Comparison of ENCODE assay signal across 9 cellular contexts in the genomic region with DNA sequence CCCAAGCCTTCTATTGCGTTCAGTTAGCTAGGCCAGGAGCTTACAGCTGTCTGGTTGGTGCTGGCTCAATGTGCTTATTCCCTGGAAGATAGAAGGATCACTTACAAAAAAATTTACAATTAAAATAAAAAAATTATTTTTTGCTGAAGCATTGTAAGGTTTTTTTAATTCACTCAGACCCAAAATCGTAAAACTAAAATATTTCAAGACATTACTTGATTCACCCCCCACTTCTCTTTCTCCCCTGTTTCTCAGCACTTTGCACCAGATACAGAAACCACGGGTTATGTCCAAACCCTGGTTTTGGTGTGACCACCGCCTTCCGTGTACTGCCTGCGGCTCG. TPM values are rescaled to one million over a fixed set of nuclear protein-coding genes. Genes with fewer than 3 reads are reported as not detected.
DNase-seq lines count a peak whose midpoint lies in the region; ATAC-seq, FAIRE-seq and TF ChIP-seq lines count a peak whose summit lies in the region.
"Had no signal": no experiment of that assay in that cellular context is flagged by ENCODE, and none has a peak within 500 bp of the region (broad histone marks: within the 10 kb centered on the region; RNA-seq: fewer than 3 reads in every experiment).

No MANE protein-coding gene starts in this region.

- peak overlapping the region; percentile 58; the same call in 1 of the 2 replicates for H3K9ac ChIP-seq in KMS-11
- peak overlapping the region; percentile 65 to 86; a peak in 3 of 4 replicates for H3K9ac ChIP-seq in K562 (ENCODE audit: insufficient read depth in 1 of 2, low read depth in 2 of 2, low read length in 2 of 2)

- no peak for TF ChIP-seq RAD21 in K562 (CRISPR knock-in tag; conservative IDR thresholded peaks at IDR 0.05 in 1 of 2, IDR thresholded peaks at IDR 0.05 in 1 of 2)

- H3K36me3 ChIP-seq in KMS-11 (ENCODE audit: insufficient read depth) (no peaks in the 10 kb centered on the region), K562 (ENCODE audit: control insufficient read depth, insufficient read depth, low read length) (no peaks in the 10 kb centered on the region), stomach (no peaks in the 10 kb centered on the region)

- WGBS in K562 (ENCODE audit: insufficient coverage, low coverage, missing lambda C conversion rate), result 2% methylated on average over 7 of the region's 7 CpGs
- 9 to 14% (median 11%) methylated on average over 7 of the region's 7 CpGs for WGBS in stomach, 5 donors

- no peak for ATAC-seq in K562

- no peaks in the 10 kb centered on the region for H3K9me3 ChIP-seq in K562 (replicated peaks; ENCODE audit: control insufficient read depth, insufficient read depth, low read depth, low read length)
- no peaks in the 10 kb centered on the region for H3K9me3 ChIP-seq in stomach

- intact Hi-C loops in K562 (cut with micrococcal nuclease) (loop anchor here (10.0 kb wide), 1 partner anchor 291 kb away; no protein-coding TSS in a partner anchor), stomach (cut with DNase I; ENCODE audit: low total_unique reads) (loop anchor here (5.0 kb wide), 1 partner anchor 294 kb away; no protein-coding TSS in a partner anchor)

- no peak for TF ChIP-seq POLR2A in K562 (conservative IDR thresholded peaks at IDR 0.05)
- TF ChIP-seq POLR2A in stomach (IDR thresholded peaks at IDR 0.05), result no peak

- H2AFZ ChIP-seq in KMS-11 (ENCODE audit: low read depth), result peak overlapping the region; percentile 75
- H2AFZ ChIP-seq in K562 (ENCODE audit: low read depth, low read length), result peak overlapping the region; percentile 92

- in situ Hi-C loops in K562 (cut with MboI), result no loop called here

- BruUV-seq in K562 (replicated peaks; lab: Mats Ljungman, UMichigan), result TSS peak; percentile 80

- H3K4me1 ChIP-seq in KMS-11 (ENCODE audit: low read depth, poor library complexity, severe bottlenecking) (peaks cover 32% of the 10 kb centered on the region), K562 (replicated peaks in 1 of 2; ENCODE audit: control insufficient read depth in 2 of 2, insufficient read depth in 2 of 2, low read length in 2 of 2) (peaks cover 0 to 15% of the 10 kb centered on the region in 2 experiments; a peak in 3 of 5 replicates), stomach (peaks cover 0 to 39% (median 24%) of the 10 kb centered on the region in 4 donors)

- H4K20me1 ChIP-seq in KMS-11 (ENCODE audit: insufficient read depth) (no peaks in the 10 kb centered on the region), K562 (replicated peaks; ENCODE audit: control insufficient read depth, insufficient read depth, low read length) (no peaks in the 10 kb centered on the region)

- H3K9me1 ChIP-seq in K562 (ENCODE audit: control insufficient read depth, insufficient read depth, low read length), result no peaks in the 10 kb centered on the region

- CTCF ChIA-PET in K562 (lab: Yijun Ruan, JAX; ENCODE audit: low intra/inter-chr PET ratio), result interaction anchor here (0.7 kb wide), 1 partner anchor 14 kb away, joined by 3 read pairs; no protein-coding TSS in a partner anchor

- H3K4me2 ChIP-seq in KMS-11 (peak overlapping the region; percentile 31), K562 (ENCODE audit: insufficient read depth, low read length) (peak overlapping the region; percentile 84)

- no peak overlapping the region for H3K4me3 ChIP-seq in KMS-11 (IDR thresholded peaks at IDR 0.05; ENCODE audit: insufficient read depth, low read depth, low read length)
- H3K4me3 ChIP-seq in K562, result peak overlapping the region; percentile 69
- peak overlapping the region; percentile 61 to 88 (median 87) for H3K4me3 ChIP-seq in stomach

- no peak for TF ChIP-seq EP300 in K562 (IDR thresholded peaks at IDR 0.05; ENCODE audit: low read length)
- TF ChIP-seq EP300 in stomach (IDR thresholded peaks at IDR 0.05), result no peak

- DNase-seq in K562 (ENCODE audit: extremely low read depth in 1 of 4, low spot score in 3 of 4) (no peak), stomach (no peak), DMS53 (lab: John Stamatoyannopoulos, UW) (no peak), NCI-H524 treated with DMSO at 0.1 percent for 48 hours (lab: John Stamatoyannopoulos, UW) (no peak), NOMO-1 treated with dmso at 0.1 percent for 144 hours (lab: John Stamatoyannopoulos, UW; ENCODE audit: unreplicated experiment) (no peak)
- no peak for DNase-seq in activated CD4-positive, alpha-beta T cell treated with anti-CD3 and anti-CD28 coated beads, Interleukin-2, amount 50 U/mL, for 1 hour
- DNase-seq: NCI-H1436 treated with DMSO at 0.1 percent for 48 hours had no signal

- no peak for FAIRE-seq in K562 (lab: Jason Lieb, UNC)

- peak overlapping the region; percentile 49 for H3K27ac ChIP-seq in KMS-11
- no peak overlapping the region for H3K27ac ChIP-seq in K562 (ENCODE audit: extremely low read depth, low read depth, low read length)
- H3K27ac ChIP-seq in layer of hippocampus (ENCODE audit: low read depth, low read length), result peak overlapping the region; percentile 95
- peak overlapping the region; percentile 95 to 99 (median 96) for H3K27ac ChIP-seq in stomach

- TF ChIP-seq CTCF in KMS-11 (conservative IDR thresholded peaks at IDR 0.05; ENCODE audit: low read depth, low read length) (no peak), K562 (IDR thresholded peaks at IDR 0.05 in 2 of 3, conservative IDR thresholded peaks at IDR 0.05 in 1 of 3; ENCODE audit: insufficient read depth in 2 of 3, low read depth in 1 of 3, low read length in 3 of 3) (no peak), stomach (IDR thresholded peaks at IDR 0.05) (no peak)

- POLR2A ChIA-PET in K562 (lab: Yijun Ruan, JAX), result interaction anchor here (0.8 kb wide), 1 partner anchor 10 kb away, joined by 7 read pairs; no protein-coding TSS in a partner anchor

- peaks cover 31% of the 10 kb centered on the region for H3K79me2 ChIP-seq in KMS-11 (ENCODE audit: insufficient read depth, low read depth)
- H3K79me2 ChIP-seq in K562 (ENCODE audit: control insufficient read depth, insufficient read depth, low read length), result no peaks in the 10 kb centered on the region

- H3K27me3 ChIP-seq in KMS-11 (ENCODE audit: insufficient read depth, low read depth) (no peaks in the 10 kb centered on the region), K562 (ENCODE audit: control insufficient read depth in 2 of 2, insufficient read depth in 2 of 2, low read length in 2 of 2) (peaks cover 0 to 11% of the 10 kb centered on the region in 2 experiments; a peak in 2 of 5 replicates), layer of hippocampus (ENCODE audit: control insufficient read depth, insufficient read depth, low read length) (no peaks in the 10 kb centered on the region), stomach (peaks cover 0 to 18% (median 0%) of the 10 kb centered on the region in 3 donors)

TF ChIP-seq in K562, 482 proteins besides CTCF, POLR2A, EP300 and RAD21:
- TF ChIP-seq POLR2G (IDR thresholded peaks at IDR 0.05; ENCODE audit: low read depth, low read length) (no peak), KDM2B (CRISPR knock-in tag; IDR thresholded peaks at IDR 0.05) (no peak)
- TF ChIP-seq, protein P1, sequence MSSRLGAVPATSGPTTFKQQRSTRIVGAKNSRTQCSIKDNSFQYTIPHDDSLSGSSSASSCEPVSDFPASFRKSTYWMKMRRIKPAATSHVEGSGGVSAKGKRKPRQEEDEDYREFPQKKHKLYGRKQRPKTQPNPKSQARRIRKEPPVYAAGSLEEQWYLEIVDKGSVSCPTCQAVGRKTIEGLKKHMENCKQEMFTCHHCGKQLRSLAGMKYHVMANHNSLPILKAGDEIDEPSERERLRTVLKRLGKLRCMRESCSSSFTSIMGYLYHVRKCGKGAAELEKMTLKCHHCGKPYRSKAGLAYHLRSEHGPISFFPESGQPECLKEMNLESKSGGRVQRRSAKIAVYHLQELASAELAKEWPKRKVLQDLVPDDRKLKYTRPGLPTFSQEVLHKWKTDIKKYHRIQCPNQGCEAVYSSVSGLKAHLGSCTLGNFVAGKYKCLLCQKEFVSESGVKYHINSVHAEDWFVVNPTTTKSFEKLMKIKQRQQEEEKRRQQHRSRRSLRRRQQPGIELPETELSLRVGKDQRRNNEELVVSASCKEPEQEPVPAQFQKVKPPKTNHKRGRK (tag; IDR thresholded peaks at IDR 0.05), result peak; percentile 77

RNA-seq across cellular contexts. Expression of gene PTPRM, which starts 0.9 kb away (rescaled TPM):
- total RNA-seq in K562 (2011; cell fraction: chromatin; rRNA removed; ENCODE audit: low replicate concordance), result 0.16 and 0.70 TPM in 2 replicates
- total RNA-seq in K562 (2011; cell fraction: nucleolus; rRNA removed), result 0.17 and 1.1 TPM in 2 replicates
- total RNA-seq in K562 (2011; cell fraction: nucleoplasm; rRNA removed), result 0.69 TPM in 1 of 2 replicates, not detected in the other
- 0.09 TPM in 1 of 2 replicates, not detected in the other for total RNA-seq in K562 (2014; rRNA removed)
- total RNA-seq in K562 (2014; rRNA removed; fragmentation: Illumina TruSeq; extraction: Trizol), result 0.07 TPM in 1 of 2 replicates, not detected in the other
- total RNA-seq in K562 (2015; rRNA removed; fragmentation: Illumina TruSeq; extraction: Trizol), result 0.11 TPM in 1 of 2 replicates, not detected in the other
- total RNA-seq in K562 (2021), result 0.16 and 0.31 TPM in 2 replicates
- polyA plus RNA-seq in K562 (2011; rRNA removed), result 0.03 and 0.11 TPM in 2 replicates
- 0.01 and 0.18 TPM in 2 replicates for polyA plus RNA-seq in K562 (2011; cell fraction: cytosol; rRNA removed)
- polyA plus RNA-seq in K562 (2011; cell fraction: nucleus; rRNA removed), result 0.35 and 0.41 TPM in 2 replicates
- 0.04 and 0.29 TPM in 2 replicates for polyA plus RNA-seq in K562 (2012)
- polyA plus RNA-seq in K562 (2014; fragmentation: Illumina TruSeq; extraction: Trizol), result 0.04 TPM in 1 of 2 replicates, not detected in the other
- under 1 TPM in 1 of 2 experiments, not detected in 1; 0.08 TPM for polyA plus RNA-seq in K562 (2014; fragmentation: Nextera tagmentation; extraction: Ambion mirVana)
- not detected in 2 replicates for polyA plus RNA-seq in K562 (2014; rRNA removed)
- polyA minus RNA-seq in K562 (2011; rRNA and poly(A)+ RNA removed), result 0.07 and 0.09 TPM in 2 replicates
- polyA minus RNA-seq in K562 (2011; cell fraction: cytosol; rRNA and poly(A)+ RNA removed), result not detected in 2 replicates
- 0.22 and 0.54 TPM in 2 replicates for polyA minus RNA-seq in K562 (2011; cell fraction: nucleus; rRNA and poly(A)+ RNA removed)
- 100 to 1,000 TPM in 3 of 5 donors, 10 to 100 TPM in 2; 55.8 to 246 (median 116) TPM for total RNA-seq in stomach
- 10 to 100 TPM in 1 of 3 donors, 1 to 10 TPM in 2; 7.5 to 24.4 (median 9.5) TPM for polyA plus RNA-seq in stomach

Comparison
In these comparisons a context has a peak if more than half of its experiments do, and no peak if none do; other contexts are left out.
1. RNA of gene PTPRM, which starts 0.9 kb away (total RNA-seq): 55.8 to 246 TPM in stomach; 0.07 to 1.1 TPM in K562; every median in the first group is over 10 times any median in the second.